In genomic region chr16:84735846-84736586, GRCh38 we compare ENCODE assay signal across 8 cellular contexts. TPM values are rescaled to one million over a fixed set of nuclear protein-coding genes. Genes with fewer than 3 reads are reported as not detected.
DNase-seq lines count a peak whose midpoint lies in the region; ATAC-seq and TF ChIP-seq lines count a peak whose summit lies in the region.

No MANE protein-coding gene starts in this region.

- in situ Hi-C loops in ACHN (cut with HindIII; ENCODE audit: low pct_ligation_motif_present, low pct_unique_long_range_greater_than_20kb, low sequenced_read_pairs), result loop anchor here (25.0 kb wide), 1 partner anchor 224 kb away; the partner anchor contains the start of gene MEAK7

- peaks cover 14% of the 10 kb centered on the region for H3K36me3 ChIP-seq in CD8-positive, alpha-beta memory T cell (ENCODE audit: insufficient read depth, low read length)
- H3K36me3 ChIP-seq in tibial nerve, result peaks cover 0 to 7% (median 0%) of the 10 kb centered on the region in 3 donors

- no peak for TF ChIP-seq POLR2A in tibial nerve (IDR thresholded peaks at IDR 0.05)

- no peaks in the 10 kb centered on the region for H3K9me3 ChIP-seq in CD8-positive, alpha-beta memory T cell (ENCODE audit: low read length)
- no peaks in the 10 kb centered on the region for H3K9me3 ChIP-seq in tibial nerve

- H3K27ac Mint-ChIP-seq in CD8-positive, alpha-beta memory T cell, result peak overlapping the region; percentile 13 to 87 (median 38)
- H3K27ac Mint-ChIP-seq in activated T-cell treated with anti-CD3 and anti-CD28 coated beads, Interleukin-2, amount 50 U/mL, for 72 hours, result peak overlapping the region; percentile 71

- 77 to 79% methylated on average over 17 of the region's 17 CpGs for WGBS in tibial nerve, 2 donors

- no peaks in the 10 kb centered on the region for H3K9me3 Mint-ChIP-seq in CD8-positive, alpha-beta memory T cell
- H3K9me3 Mint-ChIP-seq in activated T-cell treated with anti-CD3 and anti-CD28 coated beads, Interleukin-2, amount 50 U/mL, for 72 hours, result no peaks in the 10 kb centered on the region

- no peaks in the 10 kb centered on the region for H3K27me3 ChIP-seq in CD8-positive, alpha-beta memory T cell (ENCODE audit: insufficient read depth, low read length, poor library complexity, severe bottlenecking)
- no peaks in the 10 kb centered on the region for H3K27me3 ChIP-seq in tibial nerve

- peak overlapping the region; percentile 5 for H3K4me3 ChIP-seq in CD8-positive, alpha-beta memory T cell (ENCODE audit: low read length)
- no peak overlapping the region for H3K4me3 ChIP-seq in tibial nerve

- CTCF ChIA-PET in CD8-positive, alpha-beta memory T cell (lab: Charles Lee), result interaction anchor here (0.7 to 6.3 kb wide), 4 partner anchors 8 to 115 kb away, joined by 3 to 59 read pairs (median 4); no protein-coding TSS in a partner anchor

- peak; percentile 32 to 51 for ATAC-seq in activated T-cell treated with anti-CD3 and anti-CD28 coated beads, Interleukin-2, amount 50 U/mL, for 72 hours (replicated peaks in 1 of 2)
- ATAC-seq in left lobe of liver (peak; percentile 36), GM21825 (IDR thresholded peaks at IDR 0.05; ENCODE audit: unreplicated experiment) (no peak), GM18861 (IDR thresholded peaks at IDR 0.05; ENCODE audit: unreplicated experiment) (no peak)

- peak overlapping the region in 1 of 7 donors; percentile 25 for H3K4me3 Mint-ChIP-seq in CD8-positive, alpha-beta memory T cell
- peak overlapping the region in 1 of 2 donors; percentile 57 for H3K4me3 Mint-ChIP-seq in activated T-cell treated with anti-CD3 and anti-CD28 coated beads, Interleukin-2, amount 50 U/mL, for 72 hours

- TF ChIP-seq CTCF in tibial nerve (IDR thresholded peaks at IDR 0.05), result no peak

- peaks cover 26% of the 10 kb centered on the region for H3K4me1 ChIP-seq in CD8-positive, alpha-beta memory T cell (ENCODE audit: insufficient read depth, low read length)
- H3K4me1 ChIP-seq in tibial nerve, result peaks cover 0 to 56% (median 25%) of the 10 kb centered on the region in 4 donors

- no peak overlapping the region for H3K27ac ChIP-seq in CD8-positive, alpha-beta memory T cell (ENCODE audit: low read depth, low read length)
- H3K27ac ChIP-seq in tibial nerve, result no peak overlapping the region

- peaks cover 33 to 61% (median 52%) of the 10 kb centered on the region in 3 donors for H3K4me1 Mint-ChIP-seq in CD8-positive, alpha-beta memory T cell
- peaks cover 75% of the 10 kb centered on the region for H3K4me1 Mint-ChIP-seq in activated T-cell treated with anti-CD3 and anti-CD28 coated beads, Interleukin-2, amount 50 U/mL, for 72 hours (ENCODE audit: low read depth)

- TF ChIP-seq EP300 in tibial nerve (IDR thresholded peaks at IDR 0.05), result no peak

- H3K36me3 Mint-ChIP-seq in CD8-positive, alpha-beta memory T cell, result peaks cover 0 to 39% (median 2%) of the 10 kb centered on the region in 3 donors
- peaks cover 0 to 4% of the 10 kb centered on the region in 2 donors for H3K36me3 Mint-ChIP-seq in activated T-cell treated with anti-CD3 and anti-CD28 coated beads, Interleukin-2, amount 50 U/mL, for 72 hours (ENCODE audit: insufficient read depth in 2 of 2)

- POLR2A ChIA-PET in CD8-positive, alpha-beta memory T cell (lab: Charles Lee), result interaction anchor here (0.5 kb wide), 1 partner anchor 84 kb away, joined by 4 read pairs; no protein-coding TSS in a partner anchor

- peak in 3 of 5 donors; percentile 19 to 50 (median 21) for DNase-seq in CD8-positive, alpha-beta memory T cell
- DNase-seq in NCI-H146 treated with DMSO at 0.1 percent for 48 hours (lab: John Stamatoyannopoulos, UW; ENCODE audit: unreplicated experiment) (peak; percentile 72), left lobe of liver (ENCODE audit: low spot score) (peak; percentile 84), ACHN (no peak), tibial nerve (ENCODE audit: low spot score in 2 of 2) (no peak)
- peak in 1 of 2 donors; percentile 21 for DNase-seq in activated T-cell treated with anti-CD3 and anti-CD28 coated beads, Interleukin-2, amount 50 U/mL, for 72 hours

- no peaks in the 10 kb centered on the region for H3K27me3 Mint-ChIP-seq in CD8-positive, alpha-beta memory T cell
- H3K27me3 Mint-ChIP-seq in activated T-cell treated with anti-CD3 and anti-CD28 coated beads, Interleukin-2, amount 50 U/mL, for 72 hours (ENCODE audit: low read depth), result no peaks in the 10 kb centered on the region

RNA-seq across cellular contexts. Expression of gene USP10, which starts 36.2 kb away (rescaled TPM):
- total RNA-seq in CD8-positive, alpha-beta memory T cell, result 100 to 1,000 TPM; 143 to 146 TPM
- 86.1 TPM for polyA plus RNA-seq in CD8-positive, alpha-beta memory T cell
- 100 to 1,000 TPM; 103 to 117 TPM for total RNA-seq in activated T-cell treated with anti-CD3 and anti-CD28 coated beads, Interleukin-2, amount 50 U/mL, for 72 hours
- total RNA-seq in left lobe of liver, result 33.8 TPM
- 10 to 100 TPM; 31.7 to 56.1 (median 43.2) TPM for total RNA-seq in tibial nerve

Comparison
In these comparisons a context has a peak if more than half of its experiments do, and no peak if none do; other contexts are left out.
1. DNase-seq: peak in CD8-positive, alpha-beta memory T cell (3 of 5), NCI-H146 treated with DMSO at 0.1 percent for 48 hours (single experiment) and left lobe of liver (single experiment); none in ACHN (single experiment) and tibial nerve (0 of 2).
2. ATAC-seq: peak in activated T-cell treated with anti-CD3 and anti-CD28 coated beads, Interleukin-2, amount 50 U/mL, for 72 hours (2 of 2) and left lobe of liver (single experiment); none in GM21825 (single experiment) and GM18861 (single experiment).